ENCODE assay signal across 8 cellular contexts in genomic region chr6:5471044-5471443, GRCh38.
A peak's percentile ranks its signal among the peaks of the same experiment; 100 is the strongest.
DNase-seq lines count a peak whose midpoint lies in the region; ATAC-seq and TF ChIP-seq lines count a peak whose summit lies in the region.

No MANE protein-coding gene starts in this region.

- peak overlapping the region; percentile 48 for H3K4me3 ChIP-seq in BE2C (ENCODE audit: low read depth, low read length)
- H3K4me3 ChIP-seq in foreskin fibroblast (ENCODE audit: low read depth in 1 of 2, low read length in 2 of 2), result no peak overlapping the region
- no peak overlapping the region for H3K4me3 ChIP-seq in tibial nerve

- TF ChIP-seq EP300 in tibial nerve (IDR thresholded peaks at IDR 0.05), result peak in 1 of 2 donors; percentile 24

- no peaks in the 10 kb centered on the region for H3K27me3 Mint-ChIP-seq in activated T-helper 2 cell treated with anti-CD3 and anti-CD28 coated beads, Interferon-gamma antibody, Interleukin-2, Interleukin-4, amounts not matched to agents 10 μg/mL and 5 μg/mL and 100 μg/mL, durations not matched to agents 14 hours and 24 hours and 36 hours (ENCODE audit: low read depth)

- H3K36me3 Mint-ChIP-seq in activated T-helper 2 cell treated with anti-CD3 and anti-CD28 coated beads, Interferon-gamma antibody, Interleukin-2, Interleukin-4, amounts not matched to agents 10 μg/mL and 5 μg/mL and 100 μg/mL, durations not matched to agents 14 hours and 24 hours and 36 hours (ENCODE audit: low read depth), result no peaks in the 10 kb centered on the region

- H3K27ac ChIP-seq in KOPT-K1 (ENCODE audit: low read depth, low read length, poor library complexity, severe bottlenecking) (peak overlapping the region; percentile 46), tibial nerve (peak overlapping the region in 1 of 4 donors; percentile 34)

- TF ChIP-seq CTCF in BE2C (IDR thresholded peaks at IDR 0.05; ENCODE audit: low read depth, low read length) (peak; percentile 97), foreskin fibroblast (IDR thresholded peaks at IDR 0.05; ENCODE audit: low read depth, low read length) (peak; percentile 92), tibial nerve (IDR thresholded peaks at IDR 0.05) (peak; percentile 61 to 80 (median 77))

- no peak overlapping the region for H3K27ac Mint-ChIP-seq in activated T-helper 2 cell treated with anti-CD3 and anti-CD28 coated beads, Interferon-gamma antibody, Interleukin-2, Interleukin-4, amounts not matched to agents 10 μg/mL and 5 μg/mL and 100 μg/mL, durations not matched to agents 14 hours and 24 hours and 36 hours

- no peak overlapping the region for H3K4me3 Mint-ChIP-seq in activated T-helper 2 cell treated with anti-CD3 and anti-CD28 coated beads, Interferon-gamma antibody, Interleukin-2, Interleukin-4, amounts not matched to agents 10 μg/mL and 5 μg/mL and 100 μg/mL, durations not matched to agents 14 hours and 24 hours and 36 hours (ENCODE audit: low read depth)

- DNase-seq in BE2C, result peak; percentile 75
- DNase-seq in RKO (ENCODE audit: low spot score), result peak; percentile 26
- peak; percentile 45 for DNase-seq in activated T-helper 2 cell treated with anti-CD3 and anti-CD28 coated beads, Interferon-gamma antibody, Interleukin-2, Interleukin-4, amounts not matched to agents 10 μg/mL and 5 μg/mL and 100 μg/mL, durations not matched to agents 14 hours and 24 hours and 36 hours (ENCODE audit: low spot score)
- DNase-seq in foreskin fibroblast, result peak; percentile 54 to 83
- DNase-seq in nucleus accumbens (lab: John Stamatoyannopoulos, UW), result peak in 41 of 56 donors; percentile 7 to 86 (median 37)
- DNase-seq in tibial nerve (ENCODE audit: low spot score in 2 of 2), result peak; percentile 40 to 53

- no peak for TF ChIP-seq POLR2A in tibial nerve (IDR thresholded peaks at IDR 0.05)

- no peaks in the 10 kb centered on the region for H3K27me3 ChIP-seq in BE2C
- no peaks in the 10 kb centered on the region for H3K27me3 ChIP-seq in tibial nerve

- H3K36me3 ChIP-seq in BE2C (no peaks in the 10 kb centered on the region), KOPT-K1 (ENCODE audit: insufficient read depth, low read length) (no peaks in the 10 kb centered on the region), tibial nerve (no peaks in the 10 kb centered on the region)

- 5 to 8% methylated on average over 8 of the region's 8 CpGs for WGBS in tibial nerve, 2 donors

- H3K9me3 Mint-ChIP-seq in activated T-helper 2 cell treated with anti-CD3 and anti-CD28 coated beads, Interferon-gamma antibody, Interleukin-2, Interleukin-4, amounts not matched to agents 10 μg/mL and 5 μg/mL and 100 μg/mL, durations not matched to agents 14 hours and 24 hours and 36 hours, result no peaks in the 10 kb centered on the region

- H3K4me1 ChIP-seq in BE2C (peaks cover 15% of the 10 kb centered on the region), tibial nerve (peaks cover 0 to 8% (median 3%) of the 10 kb centered on the region in 4 donors)

- intact Hi-C loops in activated T-helper 2 cell treated with anti-CD3 and anti-CD28 coated beads, Interferon-gamma antibody, Interleukin-2, Interleukin-4, amounts not matched to agents 10 μg/mL and 5 μg/mL and 100 μg/mL, durations not matched to agents 14 hours and 24 hours and 36 hours (cut with micrococcal nuclease), result loop anchor here (5.0 kb wide), 1 partner anchor 526 kb away; no protein-coding TSS in a partner anchor

- no peaks in the 10 kb centered on the region for H3K9me3 ChIP-seq in BE2C
- no peaks in the 10 kb centered on the region for H3K9me3 ChIP-seq in KOPT-K1 (ENCODE audit: insufficient read depth, low read length, poor library complexity, severe bottlenecking)
- no peaks in the 10 kb centered on the region for H3K9me3 ChIP-seq in tibial nerve

- peak; percentile 85 for ATAC-seq in GM19452 (IDR thresholded peaks at IDR 0.05; ENCODE audit: unreplicated experiment)

- H3K4me1 Mint-ChIP-seq in activated T-helper 2 cell treated with anti-CD3 and anti-CD28 coated beads, Interferon-gamma antibody, Interleukin-2, Interleukin-4, amounts not matched to agents 10 μg/mL and 5 μg/mL and 100 μg/mL, durations not matched to agents 14 hours and 24 hours and 36 hours (ENCODE audit: low read depth), result peaks cover 10% of the 10 kb centered on the region
